In genomic region chr3:177977381-177978158, GRCh38 we compare ENCODE assay signal across 11 cellular contexts.
DNase-seq lines count a peak whose midpoint lies in the region; ATAC-seq, FAIRE-seq and TF ChIP-seq lines count a peak whose summit lies in the region.
"Had no signal": no experiment of that assay in that cellular context is flagged by ENCODE, and none has a peak within 500 bp of the region (broad histone marks: within the 10 kb centered on the region; RNA-seq: fewer than 3 reads in every experiment).

No MANE protein-coding gene starts in this region.

- peak overlapping the region; percentile 88 for H3K18ac ChIP-seq in IMR-90 (ENCODE audit: low read depth, low read length)

- H3K27ac Mint-ChIP-seq in astrocyte (ENCODE audit: unreplicated experiment): peak overlapping the region; percentile 63

- 0 out of 2 replicates have a peak, but pooled peaks cover 3% of the 10 kb centered on the region for H3K9me1 ChIP-seq in IMR-90 (ENCODE audit: insufficient read depth, low read length)

- H3K14ac ChIP-seq in IMR-90 (replicated peaks; ENCODE audit: low read depth, low read length): peak overlapping the region; percentile 66

- peak overlapping the region; percentile 89 for H2BK5ac ChIP-seq in IMR-90 (ENCODE audit: low read depth, low read length, poor library complexity, severe bottlenecking)

- H3K36me3 ChIP-seq in IMR-90 (ENCODE audit: control insufficient read depth, insufficient read depth, low read length) (no peaks in the 10 kb centered on the region), astrocyte (ENCODE audit: insufficient read depth, low read length) (no peaks in the 10 kb centered on the region)
- H3K36me3 ChIP-seq: colonic mucosa, left ventricle myocardium inferior had no signal

- peaks cover 5% of the 10 kb centered on the region for H3K4me1 ChIP-seq in IMR-90 (ENCODE audit: control insufficient read depth, insufficient read depth, low read length)
- H3K4me1 ChIP-seq in astrocyte (ENCODE audit: insufficient read depth, low read length): peaks cover 23% of the 10 kb centered on the region
- H3K4me1 ChIP-seq: colonic mucosa, left ventricle myocardium inferior had no signal

- no peaks in the 10 kb centered on the region for H3K36me3 Mint-ChIP-seq in astrocyte (ENCODE audit: low read depth, unreplicated experiment)

- ATAC-seq in IMR-90 (ENCODE audit: low read depth): peak; percentile 76
- ATAC-seq: sciatic nerve had no signal

- DNase-seq in AG09319 (ENCODE audit: extremely low read depth, low read depth) (peak; percentile 11), IMR-90 (peak; percentile 96), astrocyte (ENCODE audit: low read depth) (peak; percentile 97), kidney glomerular epithelial cell (lab: John Stamatoyannopoulos, UW) (peak; percentile 88), NCI-H2107 treated with DMSO at 0.1 percent for 48 hours (lab: John Stamatoyannopoulos, UW; ENCODE audit: unreplicated experiment) (no peak), retina (no peak), NCI-H2196 treated with DMSO at 0.1 percent for 48 hours (lab: John Stamatoyannopoulos, UW; ENCODE audit: unreplicated experiment) (no peak), NCI-H446 treated with DMSO at 0.1 percent for 48 hours (lab: John Stamatoyannopoulos, UW) (no peak)
- DNase-seq: colonic mucosa, left ventricle myocardium inferior had no signal

- H3K4me2 ChIP-seq in IMR-90 (ENCODE audit: low read depth, low read length): peak overlapping the region; percentile 21; the same call in 1 of the 2 replicates
- H3K4me2 ChIP-seq in astrocyte (ENCODE audit: low read length): peak overlapping the region; percentile 69

- dilution Hi-C loops in IMR-90 (cut with HindIII; ENCODE audit: low sequenced_read_pairs, unreplicated experiment): no loop called here

- no CpG with 5 or more reads among the region's 2 CpGs for WGBS in IMR-90 (ENCODE audit: extremely low coverage in 2 of 2, insufficient read length in 1 of 2), 2 experiments

- peak overlapping the region; percentile 73; the same call in 1 of the 2 replicates for H2AK5ac ChIP-seq in IMR-90 (ENCODE audit: low read depth, low read length)

- in situ Hi-C loops in IMR-90 (cut with MboI; ENCODE audit: low sequenced_read_pairs): no loop called here

- no peak for TF ChIP-seq POLR2A in IMR-90 (IDR thresholded peaks at IDR 0.05; ENCODE audit: low read depth, low read length)

- peaks cover 23% of the 10 kb centered on the region for H3K4me1 Mint-ChIP-seq in astrocyte (ENCODE audit: low read depth, unreplicated experiment)

- H4K20me1 ChIP-seq in IMR-90 (ENCODE audit: insufficient read depth, low read length): no peaks in the 10 kb centered on the region
- no peaks in the 10 kb centered on the region for H4K20me1 ChIP-seq in astrocyte (ENCODE audit: insufficient read depth, low read length)

- H3K23ac ChIP-seq in IMR-90 (ENCODE audit: low read depth, low read length): peak overlapping the region; percentile 79; the same call in 1 of the 2 replicates

- peak overlapping the region; percentile 55; the same call in 1 of the 2 replicates for H4K5ac ChIP-seq in IMR-90 (ENCODE audit: low read depth, low read length)

- peak overlapping the region; percentile 60; the same call in 1 of the 2 replicates for H3K4ac ChIP-seq in IMR-90 (ENCODE audit: low read depth, low read length)

- FAIRE-seq in astrocyte (lab: Jason Lieb, UNC): peak; percentile 96

- peak overlapping the region; percentile 71 for H4K91ac ChIP-seq in IMR-90 (ENCODE audit: insufficient read depth, low read depth, low read length)

- H3K27me3 ChIP-seq in IMR-90 (ENCODE audit: control insufficient read depth, insufficient read depth, low read length): no peaks in the 10 kb centered on the region
- no peaks in the 10 kb centered on the region for H3K27me3 ChIP-seq in astrocyte (ENCODE audit: insufficient read depth, low read length)
- H3K27me3 ChIP-seq: colonic mucosa had no signal

- H3K56ac ChIP-seq in IMR-90 (ENCODE audit: extremely low read depth, insufficient read depth, low read length): peak overlapping the region; percentile 57

- POLR2A ChIA-PET in IMR-90 (lab: Charles Lee; ENCODE audit: unreplicated experiment): no interaction called here

- no peaks in the 10 kb centered on the region for H3K79me1 ChIP-seq in IMR-90 (ENCODE audit: low read depth in 1 of 2, low read length in 2 of 2)

- H2BK20ac ChIP-seq in IMR-90 (ENCODE audit: low read depth, low read length): peak overlapping the region; percentile 85; the same call in 1 of the 2 replicates

- H4K8ac ChIP-seq in IMR-90 (ENCODE audit: low read depth in 2 of 2, low read length in 2 of 2): peak overlapping the region; percentile 24 to 83

- no TSS peak for BruUV-seq in IMR-90 (replicated peaks; lab: Mats Ljungman, UMichigan)

- no peak for TF ChIP-seq RAD21 in IMR-90 (IDR thresholded peaks at IDR 0.05; ENCODE audit: low read length)

- H3K4me3 ChIP-seq in IMR-90 (ENCODE audit: insufficient read depth, low read depth, low read length) (no peak overlapping the region), astrocyte (ENCODE audit: insufficient read depth, low read depth, low read length) (no peak overlapping the region)
- H3K4me3 ChIP-seq: colonic mucosa, left ventricle myocardium inferior had no signal

- peak overlapping the region; percentile 93 for H2BK120ac ChIP-seq in IMR-90 (ENCODE audit: low read depth, low read length)

- H2AFZ ChIP-seq in IMR-90 (replicated peaks; ENCODE audit: low read length, poor library complexity) (no peak overlapping the region), astrocyte (ENCODE audit: low read depth, low read length) (no peak overlapping the region)

- H3K27ac ChIP-seq in IMR-90 (ENCODE audit: insufficient read depth, low read length) (peak overlapping the region; percentile 44; the same call in 1 of the 2 replicates), astrocyte (ENCODE audit: low read depth, low read length) (peak overlapping the region; percentile 89)
- H3K27ac ChIP-seq: colonic mucosa, left ventricle myocardium inferior had no signal

- H3K9ac ChIP-seq in IMR-90 (ENCODE audit: low read depth, low read length) (no peak overlapping the region), astrocyte (ENCODE audit: low read length) (peak overlapping the region; percentile 73)

- no peak overlapping the region for H3K4me3 Mint-ChIP-seq in astrocyte (ENCODE audit: unreplicated experiment)

- peak overlapping the region; percentile 76; the same call in 1 of the 3 replicates for H2BK15ac ChIP-seq in IMR-90 (ENCODE audit: low read depth, low read length)

- no peaks in the 10 kb centered on the region for H3K79me2 ChIP-seq in astrocyte (ENCODE audit: insufficient read depth, low read length)

- no peak overlapping the region for H2AK9ac ChIP-seq in IMR-90 (replicated peaks; ENCODE audit: low read depth, low read length, poor library complexity)

- intact Hi-C loops in IMR-90 (cut with micrococcal nuclease): no loop called here

- CTCF ChIA-PET in IMR-90 (lab: Yijun Ruan, JAX): interaction anchor here (0.6 to 1.0 kb wide), 2 partner anchors 85 to 598 kb away, joined by 3 read pairs; no protein-coding TSS in a partner anchor

- H3K9me3 ChIP-seq in IMR-90 (ENCODE audit: control insufficient read depth, insufficient read depth, low read length) (no peaks in the 10 kb centered on the region), astrocyte (ENCODE audit: insufficient read depth, low read depth, low read length) (no peaks in the 10 kb centered on the region)
- H3K9me3 ChIP-seq: colonic mucosa, left ventricle myocardium inferior had no signal

- TF ChIP-seq CTCF in AG09319 (IDR thresholded peaks at IDR 0.05; ENCODE audit: low read depth, low read length) (no peak), IMR-90 (conservative IDR thresholded peaks at IDR 0.05; ENCODE audit: low read depth, low read length) (no peak), astrocyte (IDR thresholded peaks at IDR 0.05; ENCODE audit: insufficient read depth, low read depth, low read length) (no peak)

- no peaks in the 10 kb centered on the region for H3K27me3 Mint-ChIP-seq in astrocyte (ENCODE audit: low read depth, unreplicated experiment)

- no peaks in the 10 kb centered on the region for H3K9me3 Mint-ChIP-seq in astrocyte (ENCODE audit: unreplicated experiment)

TF ChIP-seq in IMR-90, 13 proteins besides CTCF, POLR2A, EP300 and RAD21:
- no peak for TF ChIP-seq BHLHE40 (IDR thresholded peaks at IDR 0.05; ENCODE audit: low read depth, low read length)
- TF ChIP-seq SMC3 (IDR thresholded peaks at IDR 0.05; ENCODE audit: low read depth, low read length): no peak
- TF ChIP-seq ELK1 (IDR thresholded peaks at IDR 0.05; ENCODE audit: borderline replicate concordance, low read depth, low read length): no peak
- TF ChIP-seq CEBPB (IDR thresholded peaks at IDR 0.05; ENCODE audit: low read depth, low read length): peak; percentile 99
- TF ChIP-seq FOS (IDR thresholded peaks at IDR 0.05; ENCODE audit: low read depth, low read length): peak; percentile 81
- no peak for TF ChIP-seq MAZ (IDR thresholded peaks at IDR 0.05; ENCODE audit: borderline replicate concordance, low read depth, low read length)
- no peak for TF ChIP-seq USF2 (IDR thresholded peaks at IDR 0.05; ENCODE audit: low read depth, low read length)
- TF ChIP-seq CHD1 (IDR thresholded peaks at IDR 0.05; ENCODE audit: low read depth, low read length): no peak
- no peak for TF ChIP-seq RFX5 (IDR thresholded peaks at IDR 0.05; ENCODE audit: low read depth, low read length)
- no peak for TF ChIP-seq MXI1 (IDR thresholded peaks at IDR 0.05; ENCODE audit: borderline replicate concordance, low read depth, low read length)
- peak; percentile 76 for TF ChIP-seq RCOR1 (IDR thresholded peaks at IDR 0.05; ENCODE audit: insufficient replicate concordance, low read length)
- no peak for TF ChIP-seq NFE2L2 (IDR thresholded peaks at IDR 0.05; ENCODE audit: low read depth, low read length)
- no peak; the same call in 1 of the 2 replicates for TF ChIP-seq MAFK (IDR thresholded peaks at IDR 0.05; ENCODE audit: low read depth, low read length)

Comparison
In these comparisons a context has a peak if more than half of its experiments do, and no peak if none do; other contexts are left out.
1. DNase-seq: peak in AG09319 (single experiment), IMR-90 (single experiment), astrocyte (single experiment) and kidney glomerular epithelial cell (single experiment); none in NCI-H2107 treated with DMSO at 0.1 percent for 48 hours (single experiment), retina (single experiment), NCI-H2196 treated with DMSO at 0.1 percent for 48 hours (single experiment) and NCI-H446 treated with DMSO at 0.1 percent for 48 hours (single experiment).